8 cellular contexts compared by ENCODE assay signal in the genomic region with DNA sequence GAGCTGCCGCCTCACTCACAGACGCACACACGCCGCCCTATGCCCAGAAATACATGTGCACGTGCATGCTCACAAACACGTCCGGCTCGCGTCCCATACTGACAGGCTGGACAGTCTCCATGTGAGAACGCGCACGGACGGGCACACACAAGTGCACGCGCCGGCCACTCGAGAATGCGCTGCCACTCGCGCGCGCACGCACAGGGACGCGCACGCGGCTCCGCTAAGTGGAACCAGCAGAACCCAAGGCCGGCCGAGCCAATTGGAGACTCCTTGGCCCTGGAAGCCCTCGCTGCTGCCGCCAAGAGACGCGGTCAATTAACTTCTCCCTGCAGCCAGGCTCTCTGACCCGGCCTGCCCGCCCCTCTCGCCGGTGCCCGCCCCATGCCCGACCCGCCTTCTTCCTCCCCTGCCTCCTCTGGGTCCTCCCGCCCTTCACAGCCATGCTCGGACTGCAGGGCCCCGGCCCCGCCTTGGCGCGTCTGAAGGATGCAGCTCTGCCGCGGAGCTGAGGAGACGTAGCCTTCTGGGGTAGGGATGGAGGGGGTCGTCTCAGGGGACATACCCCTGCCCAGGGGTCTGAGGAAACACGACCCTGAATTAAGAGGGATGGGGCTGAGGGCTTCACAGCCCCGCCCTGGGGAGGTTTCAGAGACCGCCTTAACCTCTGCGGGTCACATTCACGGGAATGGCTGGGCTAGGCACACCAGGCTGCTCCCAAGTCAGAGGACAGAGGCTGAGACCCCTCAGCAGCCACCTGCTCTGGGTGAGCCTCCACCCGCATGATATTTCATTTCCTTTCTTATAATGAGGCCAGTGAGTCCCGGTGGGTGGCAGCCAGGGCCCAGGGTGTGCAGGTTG. TPM values are rescaled to one million over a fixed set of nuclear protein-coding genes. Genes with fewer than 3 reads are reported as not detected.
A peak's percentile ranks its signal among the peaks of the same experiment; 100 is the strongest.
DNase-seq lines count a peak whose midpoint lies in the region; ATAC-seq, FAIRE-seq and TF ChIP-seq lines count a peak whose summit lies in the region.

No MANE protein-coding gene starts in this region.

- TF ChIP-seq CTCF in A549 (IDR thresholded peaks at IDR 0.05) (no peak), PC-3 (conservative IDR thresholded peaks at IDR 0.05; ENCODE audit: low read depth, low read length) (no peak), colonic mucosa (IDR thresholded peaks at IDR 0.05) (no peak)

- BruUV-seq in PC-3 (replicated peaks; lab: Mats Ljungman, UMichigan), result no TSS peak

- peak overlapping the region; percentile 87 for H2AFZ ChIP-seq in PC-3 (ENCODE audit: low read length)

- H3K27ac ChIP-seq in A549 (peak overlapping the region; percentile 54 to 75; a peak in 5 of 6 replicates), PC-3 (ENCODE audit: low read length) (no peak overlapping the region), colonic mucosa (no peak overlapping the region)

- POLR2A ChIA-PET in A549 (lab: Yijun Ruan, JAX) (no interaction called here), PC-3 (lab: Charles Lee; ENCODE audit: unreplicated experiment) (interaction anchor here (0.6 kb wide), 1 partner anchor 489 kb away, joined by 3 read pairs; no protein-coding TSS in a partner anchor)

- H3K9me3 ChIP-seq in A549 (no peaks in the 10 kb centered on the region), PC-3 (ENCODE audit: low read length) (no peaks in the 10 kb centered on the region), colonic mucosa (no peaks in the 10 kb centered on the region), skeletal muscle satellite cell (replicated peaks; ENCODE audit: low read length) (no peaks in the 10 kb centered on the region)

- no peak for FAIRE-seq in A549 (lab: Jason Lieb, UNC)

- CTCF ChIA-PET in A549 (lab: Yijun Ruan, JAX) (interaction anchor here (0.9 to 5.3 kb wide), 3 partner anchors 16 to 184 kb away, joined by 3 to 46 read pairs (median 27); no protein-coding TSS in a partner anchor), PC-3 (lab: Charles Lee) (interaction anchor here (0.6 kb wide), 1 partner anchor 11 kb away, joined by 3 read pairs; no protein-coding TSS in a partner anchor)

- H3K79me2 ChIP-seq in PC-3 (ENCODE audit: low read length), result no peaks in the 10 kb centered on the region

- H3K9ac ChIP-seq in PC-3 (ENCODE audit: low read length) (no peak overlapping the region), colonic mucosa (ENCODE audit: low read depth in 2 of 2, low read length in 2 of 2) (peak overlapping the region; percentile 12 to 18), skeletal muscle satellite cell (ENCODE audit: low read depth, low read length) (peak overlapping the region; percentile 12)

- H3K4me1 ChIP-seq in A549, result peaks cover 9% of the 10 kb centered on the region; the same call in 1 of the 3 replicates
- H3K4me1 ChIP-seq in PC-3 (ENCODE audit: insufficient read depth, low read length), result peaks cover 4% of the 10 kb centered on the region; the same call in 1 of the 2 replicates
- H3K4me1 ChIP-seq in colonic mucosa, result no peaks in the 10 kb centered on the region
- H3K4me1 ChIP-seq in skeletal muscle satellite cell (ENCODE audit: control insufficient read depth, insufficient read depth, low read length), result peaks cover 12% of the 10 kb centered on the region

- no peaks in the 10 kb centered on the region for H3K36me3 ChIP-seq in PC-3 (ENCODE audit: low read depth, low read length)
- H3K36me3 ChIP-seq in colonic mucosa, result no peaks in the 10 kb centered on the region
- H3K36me3 ChIP-seq in skeletal muscle satellite cell (ENCODE audit: insufficient read depth, low read length), result no peaks in the 10 kb centered on the region

- H3K27me3 ChIP-seq in PC-3 (ENCODE audit: low read length) (no peaks in the 10 kb centered on the region), colonic mucosa (no peaks in the 10 kb centered on the region), skeletal muscle satellite cell (ENCODE audit: control insufficient read depth, insufficient read depth, low read length) (peaks cover 39% of the 10 kb centered on the region)

- ATAC-seq in A549 (peak; percentile 76 to 92), PC-3 (peak; percentile 82)

- no peaks in the 10 kb centered on the region for H3F3A ChIP-seq in PC-3 (ENCODE audit: low read length, unreplicated experiment)

- no peak; a peak in 1 of 5 replicates for TF ChIP-seq RAD21 in A549 (conservative IDR thresholded peaks at IDR 0.05 in 1 of 2, IDR thresholded peaks at IDR 0.05 in 1 of 2)

- H4K20me1 ChIP-seq in PC-3 (ENCODE audit: low read length), result no peaks in the 10 kb centered on the region

- no peak for TF ChIP-seq EP300 in A549 (IDR thresholded peaks at IDR 0.05)

- 67% methylated on average over 1 of the region's 58 CpGs for WGBS in A549 (ENCODE audit: missing lambda C conversion rate)

- DNase-seq in A549 (ENCODE audit: low read depth in 1 of 2, low spot score in 1 of 2), result peak; percentile 74 to 76
- DNase-seq in GM04504 (ENCODE audit: low read depth), result peak; percentile 38
- DNase-seq in PC-3, result peak; percentile 54
- DNase-seq in colonic mucosa, result peak; percentile 60
- DNase-seq in islet precursor cell, result peak; percentile 96
- DNase-seq in stimulated activated CD4-positive, alpha-beta T cell treated with anti-CD3 and anti-CD28 coated beads, Interleukin-2, amount 100 ng/mL, for 48 hours, result no peak
- DNase-seq in GM19240 (ENCODE audit: insufficient read length, low spot score), result no peak

- no peak for TF ChIP-seq POLR2A in A549 (IDR thresholded peaks at IDR 0.05; ENCODE audit: low read length)

- H3K4me2 ChIP-seq in A549, result peak overlapping the region; percentile 83
- peak overlapping the region; percentile 88 for H3K4me2 ChIP-seq in PC-3 (ENCODE audit: low read length)
- H3K4me2 ChIP-seq in skeletal muscle satellite cell (ENCODE audit: low read length), result peak overlapping the region; percentile 94

- intact Hi-C loops in PC-3 (cut with micrococcal nuclease) (no loop called here), colonic mucosa (cut with DNase I) (no loop called here)

- H3K9me2 ChIP-seq in PC-3 (replicated peaks; ENCODE audit: low read length), result no peaks in the 10 kb centered on the region

- H3K4me3 ChIP-seq in A549, result peak overlapping the region; percentile 48
- peak overlapping the region; percentile 63 for H3K4me3 ChIP-seq in PC-3 (ENCODE audit: low read length)
- H3K4me3 ChIP-seq in colonic mucosa, result peak overlapping the region; percentile 36
- peak overlapping the region; percentile 68 for H3K4me3 ChIP-seq in skeletal muscle satellite cell (ENCODE audit: low read length)

TF ChIP-seq in A549, 52 proteins besides CTCF, POLR2A, EP300 and RAD21:
- TF ChIP-seq, protein P1, sequence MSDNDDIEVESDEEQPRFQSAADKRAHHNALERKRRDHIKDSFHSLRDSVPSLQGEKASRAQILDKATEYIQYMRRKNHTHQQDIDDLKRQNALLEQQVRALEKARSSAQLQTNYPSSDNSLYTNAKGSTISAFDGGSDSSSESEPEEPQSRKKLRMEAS (IDR thresholded peaks at IDR 0.05), result peak; percentile 83
- no peak for TF ChIP-seq SMC3 (IDR thresholded peaks at IDR 0.05)
- no peak for TF ChIP-seq TP53 (CRISPR knock-in tag; IDR thresholded peaks at IDR 0.05)
- 0 out of 2 replicates have a peak, but pooled peaks have one; percentile 7 for TF ChIP-seq BHLHE40 (IDR thresholded peaks at IDR 0.05; ENCODE audit: low read depth, low read length)
- TF ChIP-seq RCOR1 (IDR thresholded peaks at IDR 0.05; ENCODE audit: low read depth, low read length), result no peak
- no peak for TF ChIP-seq REST (IDR thresholded peaks at IDR 0.05)

RNA-seq across cellular contexts. Expression of gene PTH1R, which starts 15.0 kb away (rescaled TPM):
- polyA plus RNA-seq in A549 (2011; rRNA removed), result 0.20 and 0.45 TPM in 2 replicates
- 0.63 and 0.83 TPM in 2 replicates for polyA plus RNA-seq in A549 (2012; cell fraction: cytosol; rRNA removed)
- 1.7 and 2.2 TPM in 2 replicates for polyA plus RNA-seq in A549 (2012; cell fraction: nucleus; rRNA removed)
- 0.53 to 0.76 TPM (median 0.54 TPM) in 3 replicates for polyA plus RNA-seq in A549 (2017; fragmentation: RNase III; extraction: RNeasy Plus Mini Kit Qiagen cat#74134 plus additional on column Dnase treatment)
- 0.24 and 0.87 TPM in 2 replicates for polyA minus RNA-seq in A549 (2011; rRNA and poly(A)+ RNA removed)
- total RNA-seq in PC-3 (2014; rRNA removed), result not detected in 2 replicates
- total RNA-seq in colonic mucosa, result under 1 TPM; 0.69 to 0.86 TPM
- 0.22 and 0.76 TPM in 2 replicates for total RNA-seq in skeletal muscle satellite cell (2012; rRNA removed)

RNA-seq across cellular contexts. Expression of gene MYL3, which starts 29.3 kb away (rescaled TPM):
- polyA plus RNA-seq in A549 (2011; rRNA removed) (not detected in 2 replicates), A549 (2017; fragmentation: RNase III; extraction: RNeasy Plus Mini Kit Qiagen cat#74134 plus additional on column Dnase treatment) (0.25 TPM in 1 of 3 replicates, not detected in the others)
- polyA plus RNA-seq in A549 (2012; cell fraction: cytosol; rRNA removed), result 0.09 and 0.13 TPM in 2 replicates
- not detected in 2 replicates for polyA plus RNA-seq in A549 (2012; cell fraction: nucleus; rRNA removed)
- not detected in 2 replicates for polyA minus RNA-seq in A549 (2011; rRNA and poly(A)+ RNA removed)
- total RNA-seq in PC-3 (2014; rRNA removed) (not detected in 2 replicates), colonic mucosa (1 to 10 TPM in 1 of 2 donors, not detected in 1; 1.7 TPM)
- not detected in 2 replicates for total RNA-seq in skeletal muscle satellite cell (2012; rRNA removed)

Comparison
In these comparisons a context has a peak if more than half of its experiments do, and no peak if none do; other contexts are left out.
1. DNase-seq: peak in A549 (2 of 2), GM04504 (single experiment), PC-3 (single experiment), colonic mucosa (single experiment) and islet precursor cell (single experiment); none in stimulated activated CD4-positive, alpha-beta T cell treated with anti-CD3 and anti-CD28 coated beads, Interleukin-2, amount 100 ng/mL, for 48 hours (0 of 2) and GM19240 (single experiment).
2. H3K27ac ChIP-seq: peak in A549 (2 of 2); none in PC-3 (single experiment) and colonic mucosa (single experiment).
3. Peak in every context shown above with its lines, with median percentiles within 50 percentile points of each other: H3K4me2 ChIP-seq and H3K4me3 ChIP-seq.